ENCODE assay signal across 13 cellular contexts in the genomic region with DNA sequence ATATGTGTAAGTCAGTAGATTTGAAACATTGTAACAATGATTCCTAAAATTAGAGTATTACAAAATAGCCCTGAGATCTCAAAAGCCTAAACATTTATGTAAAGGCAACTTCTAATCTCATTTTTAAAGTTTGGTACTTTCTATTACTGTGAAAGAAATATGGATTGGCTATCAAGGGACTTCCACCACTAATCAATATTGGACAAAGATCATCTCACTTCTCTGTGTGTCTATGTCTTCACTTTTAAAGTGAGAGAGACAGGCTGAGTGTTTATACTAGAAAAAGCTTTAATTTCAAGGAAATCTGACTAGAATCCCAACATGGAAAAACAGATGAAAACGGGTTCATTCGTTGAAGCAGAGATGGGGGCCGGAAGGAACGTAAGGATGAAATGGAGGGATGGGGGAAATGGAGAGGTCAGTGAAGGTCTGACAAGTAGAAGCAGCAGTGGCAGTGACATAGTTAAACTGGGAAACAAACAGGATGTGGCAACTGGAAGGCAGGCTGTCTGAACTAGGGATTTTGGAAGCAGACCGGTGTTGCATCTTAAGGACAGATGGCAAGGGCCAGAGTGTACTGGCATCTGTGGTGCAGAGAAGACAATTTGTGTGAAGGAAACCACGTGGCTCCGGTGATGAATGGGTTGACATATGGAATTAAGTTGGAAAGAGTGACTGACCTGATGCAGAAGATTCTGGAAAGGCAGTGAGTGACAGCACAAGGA.
"Had no signal": no experiment of that assay in that cellular context is flagged by ENCODE, and none has a peak within 500 bp of the region (broad histone marks: within the 10 kb centered on the region; RNA-seq: fewer than 3 reads in every experiment).

No MANE protein-coding gene starts in this region.

- H3K27ac ChIP-seq: esophagus muscularis mucosa, right atrium auricular region had no signal

- FAIRE-seq: colon had no signal

- H3K36me3 ChIP-seq: esophagus muscularis mucosa, right atrium auricular region had no signal

- H3K4me1 ChIP-seq: esophagus muscularis mucosa, right atrium auricular region had no signal

- H3K27me3 ChIP-seq: esophagus muscularis mucosa, right atrium auricular region had no signal

- ATAC-seq: activated CD8-positive, alpha-beta T cell treated with anti-CD3 and anti-CD28 coated beads, Interleukin-2, amount 10 ng/mL, durations not matched to agents 7 days and 5 days; left ventricle myocardium superior had no signal

- H3K4me3 ChIP-seq: esophagus muscularis mucosa, right atrium auricular region had no signal

- DNase-seq: activated B cell treated with CpG ODN at 0.5 μM for 24 hours; activated CD4-positive, alpha-beta T cell treated with anti-CD3 and anti-CD28 coated beads for 48 hours; activated CD8-positive, alpha-beta memory T cell treated with anti-CD3 and anti-CD28 coated beads, Interleukin-2, amount 50 U/mL, for 4 hours; activated CD8-positive, alpha-beta T cell treated with anti-CD3 and anti-CD28 coated beads, Interleukin-2, amount 10 ng/mL, durations not matched to agents 7 days and 5 days; activated effector memory CD4-positive, alpha-beta T cell treated with anti-CD3 and anti-CD28 coated beads, Interleukin-2, amount 50 U/mL, for 16 hours; activated T-cell treated with anti-CD3 and anti-CD28 coated beads, Interleukin-2, amount 50 U/mL, for 48 hours; hypothalamus; left ventricle myocardium superior; mesendoderm; nucleus accumbens had no signal

- H3K9me3 ChIP-seq: esophagus muscularis mucosa, right atrium auricular region had no signal
